1 cellular context compared by ENCODE assay signal in the genomic region with DNA sequence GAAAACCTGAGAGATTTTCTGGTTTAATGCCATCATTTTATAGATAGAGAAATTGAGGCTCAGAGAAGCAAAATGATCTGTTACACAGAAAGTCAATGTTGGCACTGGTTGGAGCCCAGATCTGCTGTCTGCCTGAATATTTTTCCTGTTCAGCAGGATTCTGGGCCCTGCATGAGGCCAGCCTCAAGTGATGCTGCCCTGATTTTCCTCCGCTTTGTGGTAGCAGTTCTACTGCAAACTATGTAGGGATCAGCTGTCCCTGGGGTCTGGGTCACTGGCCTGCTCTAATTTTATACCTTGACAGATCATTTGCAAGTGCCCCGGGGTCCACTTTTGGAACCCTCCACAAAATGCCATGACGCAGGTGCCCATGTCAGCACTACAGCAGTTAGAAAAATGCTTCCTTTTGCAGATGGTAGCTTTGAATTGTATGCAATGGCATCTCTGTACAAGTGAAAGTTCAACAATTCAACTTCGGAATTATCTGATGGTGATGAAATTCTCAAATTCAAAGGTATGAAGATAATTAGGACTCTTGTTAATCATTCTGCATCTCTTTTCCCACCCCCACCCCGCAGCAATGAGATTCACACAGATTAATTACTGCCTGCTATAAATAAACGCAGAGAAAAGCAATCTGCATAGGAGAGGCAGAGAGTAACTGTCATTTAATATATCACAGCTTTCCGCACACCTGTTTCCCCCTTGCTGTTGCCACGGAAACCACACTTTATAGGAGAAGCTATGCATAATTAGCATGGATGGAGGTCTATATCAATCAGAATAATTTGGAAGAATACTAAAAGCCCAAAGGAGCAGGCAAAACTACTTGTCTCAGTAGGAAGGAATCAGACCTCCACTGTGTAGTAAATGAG.
TF ChIP-seq lines count a peak whose summit lies in the region.

No MANE protein-coding gene starts in this region.

TF ChIP-seq in neural cell, 6 proteins besides CTCF, POLR2A, EP300 and RAD21:
- TF ChIP-seq REST (IDR thresholded peaks at IDR 0.05; ENCODE audit: borderline replicate concordance) (no peak), MXI1 (conservative IDR thresholded peaks at IDR 0.05; ENCODE audit: poor library complexity, severe bottlenecking) (no peak), POLR2AphosphoS5 (IDR thresholded peaks at IDR 0.05) (no peak)
